ENCODE assay signal across 10 cellular contexts in the genomic region with DNA sequence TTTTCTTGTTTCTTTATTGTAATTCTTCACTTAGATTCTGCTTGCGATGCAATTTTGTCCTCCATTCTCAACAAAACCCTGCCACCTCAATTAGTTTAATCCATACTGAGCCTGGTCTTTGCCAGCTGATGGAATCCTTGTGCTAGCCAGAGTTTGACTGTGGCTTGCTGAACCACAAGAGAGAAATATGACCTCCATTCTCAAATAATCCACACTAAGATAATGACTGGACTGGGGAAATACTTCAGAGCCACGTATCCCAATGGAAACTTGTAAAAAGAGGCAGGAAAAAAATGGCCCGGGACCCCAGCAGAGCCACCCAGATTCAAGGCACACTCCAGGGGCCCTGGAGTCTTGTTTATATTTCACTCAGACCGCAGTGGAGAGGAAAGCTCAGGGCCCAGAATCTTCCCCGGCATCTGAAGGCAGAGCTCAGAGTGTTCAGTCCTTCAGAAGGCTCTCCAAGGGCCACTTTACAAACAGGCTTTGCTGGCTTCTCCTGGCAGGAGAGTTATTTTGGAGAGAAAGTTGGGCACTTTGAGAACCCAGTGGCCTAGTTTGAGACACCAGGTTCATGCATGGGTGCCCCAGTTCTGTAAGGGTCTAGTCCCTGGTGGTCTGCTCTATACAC.
"Had no signal": no experiment of that assay in that cellular context is flagged by ENCODE, and none has a peak within 500 bp of the region (broad histone marks: within the 10 kb centered on the region; RNA-seq: fewer than 3 reads in every experiment).

No MANE protein-coding gene starts in this region.

- H3K4me3 ChIP-seq: body of pancreas, mucosa of descending colon, vagina had no signal

- DNase-seq: activated CD4-positive, alpha-beta memory T cell treated with anti-CD3 and anti-CD28 coated beads, Interleukin-2, amount 10 ng/mL, durations not matched to agents 7 days and 5 days; activated CD4-positive, alpha-beta T cell treated with anti-CD3 and anti-CD28 coated beads for 36 hours; activated naive CD4-positive, alpha-beta T cell; body of pancreas; hypothalamus; mucosa of descending colon; T-cell had no signal

- H3K9me3 ChIP-seq: body of pancreas, mucosa of descending colon, vagina had no signal

- H3K4me3 Mint-ChIP-seq: activated CD4-positive, alpha-beta memory T cell treated with anti-CD3 and anti-CD28 coated beads, Interleukin-2, amount 10 ng/mL, durations not matched to agents 7 days and 5 days; activated CD4-positive, alpha-beta T cell treated with anti-CD3 and anti-CD28 coated beads for 36 hours; central memory CD8-positive, alpha-beta T cell; natural killer cell treated with Interleukin-12 subunit alpha and Interleukin-12 subunit beta and Interleukin-15 and Interleukin-18, amount 100 ng/mL, for 72 hours; T-cell had no signal

- ATAC-seq: activated CD4-positive, alpha-beta T cell treated with anti-CD3 and anti-CD28 coated beads for 36 hours; mucosa of descending colon; natural killer cell treated with Interleukin-12 subunit alpha and Interleukin-12 subunit beta and Interleukin-15 and Interleukin-18, amount 100 ng/mL, for 72 hours; T-cell had no signal

- H3K4me1 ChIP-seq: body of pancreas, vagina had no signal

- H3K27me3 ChIP-seq: body of pancreas, vagina had no signal

- H3K36me3 Mint-ChIP-seq: natural killer cell treated with Interleukin-12 subunit alpha and Interleukin-12 subunit beta and Interleukin-15 and Interleukin-18, amount 100 ng/mL, for 72 hours; T-cell had no signal

- H3K27ac Mint-ChIP-seq: activated CD4-positive, alpha-beta memory T cell treated with anti-CD3 and anti-CD28 coated beads, Interleukin-2, amount 10 ng/mL, durations not matched to agents 7 days and 5 days; activated CD4-positive, alpha-beta T cell treated with anti-CD3 and anti-CD28 coated beads for 36 hours; natural killer cell treated with Interleukin-12 subunit alpha and Interleukin-12 subunit beta and Interleukin-15 and Interleukin-18, amount 100 ng/mL, for 72 hours; T-cell had no signal

- H3K27ac ChIP-seq: body of pancreas, vagina had no signal

- H3K4me1 Mint-ChIP-seq: activated CD4-positive, alpha-beta memory T cell treated with anti-CD3 and anti-CD28 coated beads, Interleukin-2, amount 10 ng/mL, durations not matched to agents 7 days and 5 days; activated CD4-positive, alpha-beta T cell treated with anti-CD3 and anti-CD28 coated beads for 36 hours; central memory CD8-positive, alpha-beta T cell; T-cell had no signal

- H3K9me3 Mint-ChIP-seq: activated CD4-positive, alpha-beta memory T cell treated with anti-CD3 and anti-CD28 coated beads, Interleukin-2, amount 10 ng/mL, durations not matched to agents 7 days and 5 days; central memory CD8-positive, alpha-beta T cell; natural killer cell treated with Interleukin-12 subunit alpha and Interleukin-12 subunit beta and Interleukin-15 and Interleukin-18, amount 100 ng/mL, for 72 hours; T-cell had no signal

- H3K36me3 ChIP-seq: vagina had no signal
